In the genomic region with DNA sequence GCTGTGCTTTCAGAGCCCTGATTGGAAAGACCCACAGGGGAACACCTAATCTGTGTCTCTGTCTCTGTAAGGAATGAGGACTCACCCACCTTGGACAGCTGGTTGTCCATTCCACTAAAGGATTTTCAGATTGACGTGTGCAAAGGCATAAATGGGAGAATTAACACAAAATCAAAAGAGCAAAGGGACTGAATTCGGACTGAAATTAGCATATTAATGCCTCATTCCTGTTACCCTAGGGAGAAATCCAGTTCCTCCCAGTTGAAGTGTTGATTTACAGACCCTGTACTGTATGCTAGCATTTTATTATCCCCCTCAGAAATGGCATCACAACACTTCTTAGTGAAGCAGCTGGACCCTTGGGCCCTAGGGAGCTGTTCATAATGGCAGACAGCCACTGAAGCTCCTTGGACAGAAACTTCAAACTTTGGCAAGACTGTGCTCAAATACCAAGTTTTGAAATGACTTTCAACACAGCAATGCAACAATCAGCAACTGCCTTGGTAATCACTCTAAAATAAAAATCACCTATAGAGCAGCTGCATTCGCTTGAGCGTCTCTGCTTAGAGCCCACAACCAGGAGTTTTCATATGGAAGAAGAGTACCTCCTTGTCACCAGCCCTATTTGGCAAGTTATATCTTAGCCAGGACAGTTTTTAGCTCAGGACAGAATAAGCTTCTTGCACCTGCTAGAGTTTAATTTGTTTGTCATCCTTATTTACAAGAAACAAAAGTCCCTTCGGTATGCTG, we compare ENCODE assay signal across 24 cellular contexts.
DNase-seq lines count a peak whose midpoint lies in the region; ATAC-seq, FAIRE-seq and TF ChIP-seq lines count a peak whose summit lies in the region.
"Had no signal": no experiment of that assay in that cellular context is flagged by ENCODE, and none has a peak within 500 bp of the region (broad histone marks: within the 10 kb centered on the region; RNA-seq: fewer than 3 reads in every experiment).

No MANE protein-coding gene starts in this region.

- H4K91ac ChIP-seq in H9 (ENCODE audit: insufficient read length, low read depth, low read length) = no peak overlapping the region

- H4K5ac ChIP-seq in H9 (ENCODE audit: insufficient read length, low read depth, low read length) = no peak overlapping the region

- intact Hi-C loops in GM12878 (cut with micrococcal nuclease; ENCODE audit: unreplicated experiment) = no loop called here
- intact Hi-C loops in right cardiac atrium (cut with DNase I) = no loop called here
- intact Hi-C loops in psoas muscle (cut with DNase I) = no loop called here

- RAD21 ChIA-PET in GM12878 (lab: Charles Lee; ENCODE audit: unreplicated experiment) = interaction anchor here (2.4 kb wide), 1 partner anchor 197 kb away, joined by 6 read pairs; no protein-coding TSS in a partner anchor

- no CpG with 5 or more reads among the region's 5 CpGs for WGBS in H9 (ENCODE audit: extremely low coverage, insufficient read length, low lambda C conversion rate)
- 38% methylated on average over 5 of the region's 5 CpGs for WGBS in GM12878 (ENCODE audit: insufficient coverage, insufficient replicate concordance, low lambda C conversion rate, missing lambda C conversion rate)
- WGBS in right cardiac atrium = 49% methylated on average over 5 of the region's 5 CpGs
- WGBS in psoas muscle, 3 donors = 17 to 32% (median 20%) methylated on average over 5 of the region's 5 CpGs

- H2BK5ac ChIP-seq in H9 (ENCODE audit: insufficient read length, low read length) = no peak overlapping the region

- no peak overlapping the region for H2BK20ac ChIP-seq in H9 (ENCODE audit: low read depth, low read length, poor library complexity, severe bottlenecking)

- no peaks in the 10 kb centered on the region for H3K23me2 ChIP-seq in H9 (ENCODE audit: insufficient read length, low read depth, low read length, poor library complexity, severe bottlenecking)

- no peak overlapping the region for H4K8ac ChIP-seq in H9 (replicated peaks; ENCODE audit: insufficient read length, low read depth, low read length)

- H3T11ph ChIP-seq in H9 (ENCODE audit: low read length) = no peak overlapping the region

- no peaks in the 10 kb centered on the region for H3K79me1 ChIP-seq in H9 (ENCODE audit: insufficient read depth, low read depth, low read length, poor library complexity, severe bottlenecking)

- no peaks in the 10 kb centered on the region for H3K27me3 Mint-ChIP-seq in H9 (ENCODE audit: low read depth)
- no peaks in the 10 kb centered on the region for H3K27me3 Mint-ChIP-seq in stimulated activated naive CD8-positive, alpha-beta T cell treated with anti-CD3 and anti-CD28 coated beads, Interleukin-15, amount 100 ng/mL, for 72 hours
- H3K27me3 Mint-ChIP-seq: activated CD4-positive, alpha-beta T cell treated with anti-CD3 and anti-CD28 coated beads, Interleukin-2, amount 10 ng/mL, durations not matched to agents 24 days and 14 days; activated naive CD8-positive, alpha-beta T cell treated with anti-CD3 and anti-CD28 coated beads, Interleukin-2, amount 50 U/mL, for 24 hours; CD4-positive, CD25-positive, alpha-beta regulatory T cell; IgD-negative memory B cell; naive B cell had no signal

- H2AFZ ChIP-seq in H9 (ENCODE audit: low read length) (no peak overlapping the region), GM12878 (ENCODE audit: control insufficient read depth, low read depth, low read length) (no peak overlapping the region)

- peaks cover 8% of the 10 kb centered on the region; the same call in 1 of the 2 replicates for H3K4me1 ChIP-seq in H9 (ENCODE audit: insufficient read depth, low read length)
- no peaks in the 10 kb centered on the region for H3K4me1 ChIP-seq in GM12878 (ENCODE audit: control insufficient read depth, insufficient read depth, low read length)
- peaks cover 4% of the 10 kb centered on the region for H3K4me1 ChIP-seq in right cardiac atrium (ENCODE audit: control insufficient read depth, insufficient read depth, low read length)
- peaks cover 68% of the 10 kb centered on the region for H3K4me1 ChIP-seq in psoas muscle
- H3K4me1 ChIP-seq: esophagus muscularis mucosa, prostate gland, suprapubic skin had no signal

- CTCF ChIA-PET in GM12878 (lab: Yijun Ruan, JAX) = interaction anchor here (1.0 kb wide), 1 partner anchor 12 kb away, joined by 4 read pairs; no protein-coding TSS in a partner anchor

- FAIRE-seq in GM12878 (lab: Jason Lieb, UNC) = peak; percentile 13
- FAIRE-seq: TTC549 had no signal

- H3K18ac ChIP-seq in H9 (ENCODE audit: insufficient read length, low read depth, low read length) = no peak overlapping the region

- H3K36me3 Mint-ChIP-seq in H9 (ENCODE audit: insufficient read depth in 1 of 3, low read depth in 3 of 3) = no peaks in the 10 kb centered on the region
- H3K36me3 Mint-ChIP-seq: CD4-positive, CD25-positive, alpha-beta regulatory T cell; IgD-negative memory B cell; naive B cell had no signal

- no peak for TF ChIP-seq POLR2A in GM12878 (IDR thresholded peaks at IDR 0.05; ENCODE audit: low read depth, low read length)

- H3K9ac ChIP-seq in H9 (ENCODE audit: extremely low read depth, insufficient read length, low read length) (no peak overlapping the region), GM12878 (ENCODE audit: control insufficient read depth, insufficient read depth, low read length) (no peak overlapping the region)

- no peaks in the 10 kb centered on the region for H3K27me3 ChIP-seq in H9 (ENCODE audit: insufficient read depth, low read length)
- no peaks in the 10 kb centered on the region for H3K27me3 ChIP-seq in GM12878 (replicated peaks in 1 of 2; ENCODE audit: control insufficient read depth in 2 of 2, insufficient read depth in 2 of 2, low read length in 1 of 2)
- H3K27me3 ChIP-seq in right cardiac atrium (ENCODE audit: control insufficient read depth, insufficient read depth) = no peaks in the 10 kb centered on the region
- H3K27me3 ChIP-seq in psoas muscle (ENCODE audit: insufficient read depth in 3 of 3, low read length in 2 of 3) = no peaks in the 10 kb centered on the region
- H3K27me3 ChIP-seq: esophagus muscularis mucosa, suprapubic skin had no signal

- H3K4me2 ChIP-seq in H9 (ENCODE audit: insufficient read depth, insufficient read length, low read length) (no peak overlapping the region), GM12878 (ENCODE audit: control insufficient read depth, insufficient read depth) (no peak overlapping the region)

- H3K79me2 ChIP-seq in H9 (ENCODE audit: insufficient read depth, low read length) (no peaks in the 10 kb centered on the region), GM12878 (ENCODE audit: control insufficient read depth, insufficient read depth, low read length) (no peaks in the 10 kb centered on the region)

- H3K56ac ChIP-seq in H9 (ENCODE audit: insufficient read length, low read depth, low read length) = no peak overlapping the region

- H3K27ac ChIP-seq in H9 (ENCODE audit: insufficient read length, low read depth, low read length) = no peak overlapping the region
- H3K27ac ChIP-seq in GM12878 (ENCODE audit: control insufficient read depth, insufficient read depth) = no peak overlapping the region
- peak overlapping the region; percentile 89 for H3K27ac ChIP-seq in right cardiac atrium (ENCODE audit: low read length)
- peak overlapping the region; percentile 81 for H3K27ac ChIP-seq in psoas muscle
- H3K27ac ChIP-seq: esophagus muscularis mucosa, HL-60, prostate gland, suprapubic skin had no signal

- peaks cover 6 to 11% of the 10 kb centered on the region in 2 experiments for H3K4me1 Mint-ChIP-seq in H9
- no peaks in the 10 kb centered on the region for H3K4me1 Mint-ChIP-seq in stimulated activated naive CD8-positive, alpha-beta T cell treated with anti-CD3 and anti-CD28 coated beads, Interleukin-15, amount 100 ng/mL, for 72 hours
- H3K4me1 Mint-ChIP-seq: activated CD4-positive, alpha-beta T cell treated with anti-CD3 and anti-CD28 coated beads, Interleukin-2, amount 10 ng/mL, durations not matched to agents 24 days and 14 days; activated naive CD8-positive, alpha-beta T cell treated with anti-CD3 and anti-CD28 coated beads, Interleukin-2, amount 50 U/mL, for 24 hours; CD4-positive, CD25-positive, alpha-beta regulatory T cell; naive B cell had no signal

- H3K9me3 Mint-ChIP-seq in H9 = no peaks in the 10 kb centered on the region; a peak in 1 of 5 replicates
- peaks cover 4 to 7% of the 10 kb centered on the region in 2 donors for H3K9me3 Mint-ChIP-seq in stimulated activated naive CD8-positive, alpha-beta T cell treated with anti-CD3 and anti-CD28 coated beads, Interleukin-15, amount 100 ng/mL, for 72 hours
- H3K9me3 Mint-ChIP-seq: activated CD4-positive, alpha-beta T cell treated with anti-CD3 and anti-CD28 coated beads, Interleukin-2, amount 10 ng/mL, durations not matched to agents 24 days and 14 days had no signal

- H3K4me3 ChIP-seq in GM12878 (no peak overlapping the region), right cardiac atrium (ENCODE audit: low read length) (no peak overlapping the region), psoas muscle (peak overlapping the region; percentile 17)
- H3K4me3 ChIP-seq: esophagus muscularis mucosa, lung, prostate gland, suprapubic skin had no signal

- no peak overlapping the region for H2BK15ac ChIP-seq in H9 (ENCODE audit: low read depth, low read length)

- H3K4ac ChIP-seq in H9 (ENCODE audit: low read depth, low read length) = no peak overlapping the region

- BruUV-seq in GM12878 (replicated peaks; lab: Mats Ljungman, UMichigan) = no TSS peak

- H4K20me1 ChIP-seq in H9 (ENCODE audit: control insufficient read depth, insufficient read depth, insufficient read length) (no peaks in the 10 kb centered on the region), GM12878 (ENCODE audit: control insufficient read depth, insufficient read depth) (no peaks in the 10 kb centered on the region)

- POLR2A ChIA-PET in GM12878 (lab: Charles Lee) = no interaction called here

- TF ChIP-seq EP300 in GM12878 (IDR thresholded peaks at IDR 0.05; ENCODE audit: borderline replicate concordance in 1 of 2, control insufficient read depth in 1 of 2, low read depth in 2 of 2, low read length in 2 of 2) = no peak

- no peak overlapping the region for H3K14ac ChIP-seq in H9 (ENCODE audit: insufficient read depth, low read length)

- ATAC-seq in GM12878 (no peak), right cardiac atrium (peak; percentile 66 to 68), psoas muscle (peak; percentile 43 to 68 (median 56)), HG03565 (IDR thresholded peaks at IDR 0.05; ENCODE audit: unreplicated experiment) (no peak)
- no peak for ATAC-seq in stimulated activated naive CD8-positive, alpha-beta T cell treated with anti-CD3 and anti-CD28 coated beads, Interleukin-15, amount 100 ng/mL, for 72 hours
- ATAC-seq: activated naive CD8-positive, alpha-beta T cell treated with anti-CD3 and anti-CD28 coated beads, Interleukin-2, amount 50 U/mL, for 24 hours had no signal

- in situ Hi-C loops in GM12878 (cut with MboI) = no loop called here

- H3K27ac Mint-ChIP-seq in H9 = peak overlapping the region in 2 of 3 experiments; percentile 81 to 92; a peak in 4 of 7 replicates
- no peak overlapping the region for H3K27ac Mint-ChIP-seq in stimulated activated naive CD8-positive, alpha-beta T cell treated with anti-CD3 and anti-CD28 coated beads, Interleukin-15, amount 100 ng/mL, for 72 hours
- H3K27ac Mint-ChIP-seq: activated CD4-positive, alpha-beta T cell treated with anti-CD3 and anti-CD28 coated beads, Interleukin-2, amount 10 ng/mL, durations not matched to agents 24 days and 14 days; activated naive CD8-positive, alpha-beta T cell treated with anti-CD3 and anti-CD28 coated beads, Interleukin-2, amount 50 U/mL, for 24 hours; CD4-positive, CD25-positive, alpha-beta regulatory T cell; IgD-negative memory B cell; naive B cell had no signal

- no peak overlapping the region for H2BK12ac ChIP-seq in H9 (ENCODE audit: insufficient read length, low read depth, low read length)

- no peak for DNase-seq in H9
- no peak for DNase-seq in GM12878 (ENCODE audit: low read depth, low spot score)
- peak; percentile 27 to 76 (median 65) for DNase-seq in right cardiac atrium
- DNase-seq in psoas muscle = peak in 1 of 2 donors; percentile 70
- DNase-seq in iPS-NIHi11 (ENCODE audit: low spot score) = no peak
- no peak for DNase-seq in NCI-H187 (lab: John Stamatoyannopoulos, UW)
- DNase-seq in stimulated activated naive CD8-positive, alpha-beta T cell treated with anti-CD3 and anti-CD28 coated beads, Interleukin-15, amount 100 ng/mL, for 72 hours = no peak
- DNase-seq: activated CD4-positive, alpha-beta T cell treated with anti-CD3 and anti-CD28 coated beads, Interleukin-2, amount 10 ng/mL, durations not matched to agents 24 days and 14 days; activated naive CD8-positive, alpha-beta T cell treated with anti-CD3 and anti-CD28 coated beads, Interleukin-2, amount 50 U/mL, for 24 hours; CD4-positive, CD25-positive, alpha-beta regulatory T cell; central memory CD4-positive, alpha-beta T cell; DMS53; effector memory CD4-positive, alpha-beta T cell; glutamatergic neuron; naive B cell; NCI-H1436 had no signal

- no peak overlapping the region for H3K4me3 Mint-ChIP-seq in H9
- H3K4me3 Mint-ChIP-seq in stimulated activated naive CD8-positive, alpha-beta T cell treated with anti-CD3 and anti-CD28 coated beads, Interleukin-15, amount 100 ng/mL, for 72 hours = no peak overlapping the region
- H3K4me3 Mint-ChIP-seq: activated CD4-positive, alpha-beta T cell treated with anti-CD3 and anti-CD28 coated beads, Interleukin-2, amount 10 ng/mL, durations not matched to agents 24 days and 14 days; activated naive CD8-positive, alpha-beta T cell treated with anti-CD3 and anti-CD28 coated beads, Interleukin-2, amount 50 U/mL, for 24 hours; CD4-positive, CD25-positive, alpha-beta regulatory T cell; IgD-negative memory B cell; naive B cell had no signal

- H2BK120ac ChIP-seq in H9 (ENCODE audit: low read depth, low read length, poor library complexity, severe bottlenecking) = no peak overlapping the region

- H3K23ac ChIP-seq in H9 (ENCODE audit: insufficient read length, low read depth, low read length) = no peak overlapping the region

- TF ChIP-seq CTCF in H9 (conservative IDR thresholded peaks at IDR 0.05) = no peak
- no peak for TF ChIP-seq CTCF in GM12878 (IDR thresholded peaks at IDR 0.05 in 2 of 3, conservative IDR thresholded peaks at IDR 0.05 in 1 of 3; ENCODE audit: control insufficient read depth in 2 of 3, extremely low read depth in 1 of 3, insufficient read depth in 1 of 3, low read depth in 3 of 3, low read length in 3 of 3)
- no peak for TF ChIP-seq CTCF in psoas muscle (IDR thresholded peaks at IDR 0.05)

- H3K9me3 ChIP-seq in H9 (ENCODE audit: control insufficient read depth, low read depth, low read length) (no peaks in the 10 kb centered on the region), GM12878 (replicated peaks; ENCODE audit: control insufficient read depth, insufficient read depth, low read length) (no peaks in the 10 kb centered on the region), right cardiac atrium (ENCODE audit: control insufficient read depth, low read length) (no peaks in the 10 kb centered on the region), psoas muscle (no peaks in the 10 kb centered on the region)
- H3K9me3 ChIP-seq: esophagus muscularis mucosa, prostate gland, suprapubic skin had no signal

- H3K36me3 ChIP-seq in GM12878 (ENCODE audit: control insufficient read depth in 2 of 2, insufficient read depth in 2 of 2, low read length in 1 of 2) = no peaks in the 10 kb centered on the region
- peaks cover 0 to 8% of the 10 kb centered on the region in 2 donors for H3K36me3 ChIP-seq in psoas muscle (ENCODE audit: insufficient read depth in 1 of 2, low read depth in 1 of 2)
- H3K36me3 ChIP-seq: esophagus muscularis mucosa, prostate gland, suprapubic skin had no signal

- no peak for TF ChIP-seq RAD21 in GM12878 (IDR thresholded peaks at IDR 0.05; ENCODE audit: insufficient read depth, low read depth, low read length)

- no peak overlapping the region for H2AK5ac ChIP-seq in H9 (ENCODE audit: insufficient read length, low read length)

- SMC1A ChIA-PET in GM12878 (lab: Charles Lee; ENCODE audit: uncharacterized antibody, unreplicated experiment) = interaction anchor here (1.3 kb wide), 2 partner anchors 9 to 10 kb away, joined by 3 to 4 read pairs; no protein-coding TSS in a partner anchor

Comparison
In these comparisons a context has a peak if more than half of its experiments do, and no peak if none do; other contexts are left out.
1. DNase-seq: peak in right cardiac atrium (3 of 3); none in H9 (single experiment), GM12878 (single experiment), iPS-NIHi11 (single experiment), NCI-H187 (0 of 2) and stimulated activated naive CD8-positive, alpha-beta T cell treated with anti-CD3 and anti-CD28 coated beads, Interleukin-15, amount 100 ng/mL, for 72 hours (0 of 2).
2. H3K27ac ChIP-seq: peak in right cardiac atrium (single experiment) and psoas muscle (single experiment); none in H9 (single experiment) and GM12878 (single experiment).
3. H3K27ac Mint-ChIP-seq: peak in H9 (2 of 3); none in stimulated activated naive CD8-positive, alpha-beta T cell treated with anti-CD3 and anti-CD28 coated beads, Interleukin-15, amount 100 ng/mL, for 72 hours (0 of 2).
4. ATAC-seq: peak in right cardiac atrium (2 of 2) and psoas muscle (4 of 4); none in GM12878 (single experiment), HG03565 (single experiment) and stimulated activated naive CD8-positive, alpha-beta T cell treated with anti-CD3 and anti-CD28 coated beads, Interleukin-15, amount 100 ng/mL, for 72 hours (single experiment).